ENCODE assay signal across 9 cellular contexts in the genomic region with DNA sequence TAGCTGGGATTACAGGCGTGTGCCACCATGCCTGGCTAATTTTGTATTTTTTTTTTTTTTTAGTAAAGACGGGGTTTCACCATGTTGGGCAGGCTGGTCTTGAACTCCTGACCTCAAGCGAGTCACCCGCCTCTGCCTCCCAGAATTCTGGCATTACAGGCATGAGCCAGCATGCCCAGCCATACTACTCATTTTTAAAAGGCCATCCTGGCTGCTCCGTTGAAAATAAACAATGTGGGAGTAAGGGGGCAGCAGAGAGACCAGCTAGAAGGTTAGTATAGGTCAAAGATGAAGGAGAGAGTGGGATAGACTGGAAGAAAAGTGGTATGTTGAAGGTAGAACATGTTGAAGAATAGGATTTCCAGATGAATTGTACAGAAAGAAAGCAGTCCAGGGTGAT. TPM values are rescaled to one million over a fixed set of nuclear protein-coding genes. Genes with fewer than 3 reads are reported as not detected.
A peak's percentile ranks its signal among the peaks of the same experiment; 100 is the strongest.
DNase-seq lines count a peak whose midpoint lies in the region; ATAC-seq, FAIRE-seq and TF ChIP-seq lines count a peak whose summit lies in the region.
"Had no signal": no experiment of that assay in that cellular context is flagged by ENCODE, and none has a peak within 500 bp of the region (broad histone marks: within the 10 kb centered on the region; RNA-seq: fewer than 3 reads in every experiment).

No MANE protein-coding gene starts in this region.

- CTCF ChIA-PET in H1 (lab: Charles Lee; ENCODE audit: partially characterized antibody) = interaction anchor here (0.7 to 2.5 kb wide), 14 partner anchors 9 to 501 kb away, joined by 3 to 19 read pairs (median 4); no protein-coding TSS in a partner anchor

- H2BK20ac ChIP-seq in H1 (ENCODE audit: low read length) = no peak overlapping the region

- no peak for TF ChIP-seq POLR2A in H1 (IDR thresholded peaks at IDR 0.05; ENCODE audit: control extremely low read depth in 1 of 2, low read depth in 2 of 2, low read length in 2 of 2)

- no peak overlapping the region for H3K18ac ChIP-seq in H1 (ENCODE audit: extremely low read depth, low read length)

- no peak overlapping the region for H3K4me2 ChIP-seq in H1 (ENCODE audit: insufficient read depth in 1 of 2, low read depth in 2 of 2, low read length in 2 of 2)

- H3K27me3 Mint-ChIP-seq in progenitor cell of endocrine pancreas = no peaks in the 10 kb centered on the region
- no peaks in the 10 kb centered on the region for H3K27me3 Mint-ChIP-seq in activated T-cell treated with anti-CD3 and anti-CD28 coated beads, Interleukin-2, amount 50 U/mL, for 24 hours
- H3K27me3 Mint-ChIP-seq: dendritic cell treated with granulocyte-macrophage colony-stimulating factor and Interleukin-4, amounts not matched to agents 40 ng/mL and 50 ng/mL, for 4 days had no signal

- no peak overlapping the region for H3K23ac ChIP-seq in H1 (ENCODE audit: insufficient read length)

- no peaks in the 10 kb centered on the region for H3K36me3 Mint-ChIP-seq in progenitor cell of endocrine pancreas (ENCODE audit: insufficient read depth)
- no peaks in the 10 kb centered on the region for H3K36me3 Mint-ChIP-seq in activated T-cell treated with anti-CD3 and anti-CD28 coated beads, Interleukin-2, amount 50 U/mL, for 24 hours (ENCODE audit: low read depth)

- 71% methylated on average over 3 of the region's 5 CpGs; no CpG with 5 or more reads in 1 of the 2 experiments for WGBS in H1 (ENCODE audit: extremely low coverage in 1 of 2, insufficient coverage in 1 of 2, insufficient read length in 1 of 2, insufficient replicate concordance in 2 of 2, low coverage in 1 of 2, low lambda C conversion rate in 2 of 2, missing lambda C conversion rate in 1 of 2), 2 experiments

- no peak overlapping the region for H4K5ac ChIP-seq in H1 (ENCODE audit: insufficient read length, low read depth, low read length)

- H2BK5ac ChIP-seq in H1 (ENCODE audit: low read depth, low read length) = no peak overlapping the region

- no peak overlapping the region for H2AFZ ChIP-seq in H1 (ENCODE audit: low read length)

- no peak for TF ChIP-seq EP300 in H1 (IDR thresholded peaks at IDR 0.05; ENCODE audit: borderline replicate concordance in 1 of 2, low read depth in 2 of 2, low read length in 2 of 2)

- H4K20me1 ChIP-seq in H1 (replicated peaks in 1 of 2; ENCODE audit: control insufficient read depth in 1 of 2, insufficient read depth in 2 of 2, low read length in 2 of 2) = no peaks in the 10 kb centered on the region

- no peaks in the 10 kb centered on the region for H3K9me3 Mint-ChIP-seq in progenitor cell of endocrine pancreas (ENCODE audit: low read depth)
- no peaks in the 10 kb centered on the region for H3K9me3 Mint-ChIP-seq in activated T-cell treated with anti-CD3 and anti-CD28 coated beads, Interleukin-2, amount 50 U/mL, for 24 hours
- H3K9me3 Mint-ChIP-seq: dendritic cell treated with granulocyte-macrophage colony-stimulating factor and Interleukin-4, amounts not matched to agents 40 ng/mL and 50 ng/mL, for 4 days had no signal

- no peaks in the 10 kb centered on the region for H3K79me1 ChIP-seq in H1 (ENCODE audit: low read depth, low read length)

- TF ChIP-seq CTCF in H1 (IDR thresholded peaks at IDR 0.05; ENCODE audit: control extremely low read depth in 1 of 3, insufficient read depth in 1 of 3, low read depth in 1 of 3, low read length in 3 of 3) (peak in 2 of 3 experiments; percentile 47 to 71; a peak in 2 of 4 replicates), progenitor cell of endocrine pancreas (IDR thresholded peaks at IDR 0.05; ENCODE audit: unreplicated experiment) (peak; percentile 33)

- no peak overlapping the region for H2BK15ac ChIP-seq in H1 (ENCODE audit: low read length)

- no peaks in the 10 kb centered on the region for H3K79me2 ChIP-seq in H1 (ENCODE audit: control insufficient read depth in 1 of 2, insufficient read depth in 2 of 2, low read length in 2 of 2)

- peak; percentile 43 to 58; a peak in 3 of 4 replicates for TF ChIP-seq RAD21 in H1 (IDR thresholded peaks at IDR 0.05 in 1 of 2, conservative IDR thresholded peaks at IDR 0.05 in 1 of 2; ENCODE audit: low read depth in 2 of 2, low read length in 2 of 2)

- FAIRE-seq in H1 (lab: Jason Lieb, UNC) = peak; percentile 36

- H3K4me1 Mint-ChIP-seq in progenitor cell of endocrine pancreas (ENCODE audit: low read depth) = no peaks in the 10 kb centered on the region
- H3K4me1 Mint-ChIP-seq in activated T-cell treated with anti-CD3 and anti-CD28 coated beads, Interleukin-2, amount 50 U/mL, for 24 hours (ENCODE audit: low read depth) = no peaks in the 10 kb centered on the region

- no peaks in the 10 kb centered on the region for H3K4me1 ChIP-seq in H1 (replicated peaks in 1 of 4; ENCODE audit: control insufficient read depth in 3 of 4, insufficient read depth in 4 of 4, low read length in 3 of 4)

- H2BK120ac ChIP-seq in H1 (replicated peaks; ENCODE audit: low read depth, low read length) = no peak overlapping the region

- no peak overlapping the region for H3K4me3 Mint-ChIP-seq in progenitor cell of endocrine pancreas (ENCODE audit: low read depth)
- H3K4me3 Mint-ChIP-seq in activated T-cell treated with anti-CD3 and anti-CD28 coated beads, Interleukin-2, amount 50 U/mL, for 24 hours = no peak overlapping the region
- H3K4me3 Mint-ChIP-seq: dendritic cell treated with granulocyte-macrophage colony-stimulating factor and Interleukin-4, amounts not matched to agents 40 ng/mL and 50 ng/mL, for 4 days had no signal

- no peak overlapping the region for H3K9ac ChIP-seq in H1 (replicated peaks in 1 of 4; ENCODE audit: extremely low read depth in 1 of 4, low read depth in 3 of 4, low read length in 3 of 4)

- H4K8ac ChIP-seq in H1 (ENCODE audit: extremely low read depth, insufficient read depth, low read length) = no peak overlapping the region

- no peak overlapping the region for H3K27ac Mint-ChIP-seq in progenitor cell of endocrine pancreas
- H3K27ac Mint-ChIP-seq in activated T-cell treated with anti-CD3 and anti-CD28 coated beads, Interleukin-2, amount 50 U/mL, for 24 hours = no peak overlapping the region
- H3K27ac Mint-ChIP-seq: dendritic cell treated with granulocyte-macrophage colony-stimulating factor and Interleukin-4, amounts not matched to agents 40 ng/mL and 50 ng/mL, for 4 days had no signal

- no peak for ATAC-seq in HG03039 (IDR thresholded peaks at IDR 0.05; ENCODE audit: unreplicated experiment)

- no peak overlapping the region for H4K91ac ChIP-seq in H1 (replicated peaks; ENCODE audit: insufficient read length, low read length)

- no peak overlapping the region for H3K56ac ChIP-seq in H1 (replicated peaks; ENCODE audit: insufficient read length, low read depth, low read length)

- H3K23me2 ChIP-seq in H1 (ENCODE audit: low read depth, low read length) = no peaks in the 10 kb centered on the region; the same call in 1 of the 2 replicates

- H3K27me3 ChIP-seq in H1 (replicated peaks in 1 of 4; ENCODE audit: control insufficient read depth in 3 of 4, extremely low read depth in 1 of 4, insufficient read depth in 3 of 4, low read length in 3 of 4) = no peaks in the 10 kb centered on the region

- POLR2A ChIA-PET in H1 (lab: Charles Lee; ENCODE audit: partially characterized antibody) = interaction anchor here (1.5 to 1.6 kb wide), 2 partner anchors 89 to 101 kb away, joined by 3 to 4 read pairs; no protein-coding TSS in a partner anchor

- no peaks in the 10 kb centered on the region for H3K9me3 ChIP-seq in H1 (ENCODE audit: insufficient read depth in 2 of 2, low read depth in 1 of 2, low read length in 1 of 2)

- H3K4ac ChIP-seq in H1 (replicated peaks; ENCODE audit: insufficient read length, low read depth, low read length) = no peak overlapping the region

- H3K36me3 ChIP-seq in H1 (ENCODE audit: control insufficient read depth in 2 of 4, insufficient read depth in 4 of 4, low read length in 3 of 4) = no peaks in the 10 kb centered on the region

- no peak overlapping the region for H3K27ac ChIP-seq in H1 (ENCODE audit: low read depth, low read length)

- H2BK12ac ChIP-seq in H1 (ENCODE audit: low read depth, low read length) = no peak overlapping the region

- H2AK5ac ChIP-seq in H1 (ENCODE audit: low read depth, low read length) = no peak overlapping the region

- DNase-seq in NCI-H82 (lab: John Stamatoyannopoulos, UW) (peak; percentile 30), NCI-H82 treated with DMSO at 0.1 percent for 48 hours (lab: John Stamatoyannopoulos, UW; ENCODE audit: unreplicated experiment) (no peak), NCI-H460 (ENCODE audit: extremely low read depth, low read depth) (peak; percentile 13), H1 (ENCODE audit: low read depth in 1 of 2, low spot score in 2 of 2) (peak in 1 of 2 experiments; percentile 48), progenitor cell of endocrine pancreas (ENCODE audit: low spot score, unreplicated experiment) (no peak), epidermal melanocyte (ENCODE audit: insufficient read length, low spot score) (no peak)
- DNase-seq in activated T-cell treated with anti-CD3 and anti-CD28 coated beads, Interleukin-2, amount 50 U/mL, for 24 hours = no peak

- no peak overlapping the region for H3K14ac ChIP-seq in H1 (ENCODE audit: insufficient read length)

- H3K4me3 ChIP-seq in H1 (ENCODE audit: extremely low read depth in 1 of 4, insufficient read depth in 2 of 4, low read depth in 3 of 4, low read length in 4 of 4) = no peak overlapping the region

RNA-seq across cellular contexts. Expression of gene LIN7C, which starts 17.6 kb away (rescaled TPM):
- total RNA-seq in NCI-H460 (2014; rRNA removed; shearing (Covaris generic)) = 62.5 and 67.4 TPM in 2 replicates
- 24.6 and 33.0 TPM in 2 replicates for polyA plus RNA-seq in NCI-H460 (2014; cell fraction: nucleus; rRNA removed)
- 41.7 and 42.7 TPM in 2 replicates for total RNA-seq in H1 (2021; fragmentation: NEBNext Ultra II Directional; extraction: Animal tissue kit (Norgen Biotek cat#: 25700))
- polyA plus RNA-seq in H1 (2011; rRNA removed) = 8.3 and 10.5 TPM in 2 replicates
- polyA plus RNA-seq in H1 (2011; cell fraction: cytosol; rRNA removed) = 11.8 TPM
- 3.3 TPM for polyA plus RNA-seq in H1 (2011; cell fraction: nucleus; rRNA removed)
- polyA plus RNA-seq in H1 (2012, experiment 1 of 2) = 4.0 to 11.3 TPM (median 4.7 TPM) in 4 replicates
- 1.4 TPM for polyA plus RNA-seq in H1 (2012, experiment 2 of 2)
- 19.6 TPM for polyA plus RNA-seq in H1 (2013, experiment 1 of 2)
- polyA plus RNA-seq in H1 (2013, experiment 2 of 2) = 18.3 TPM
- 8.1 and 9.9 TPM in 2 replicates for polyA minus RNA-seq in H1 (2011; rRNA and poly(A)+ RNA removed)
- 10.2 TPM for polyA minus RNA-seq in H1 (2011; cell fraction: cytosol; rRNA and poly(A)+ RNA removed)
- 10.8 TPM for polyA minus RNA-seq in H1 (2011; cell fraction: nucleus; rRNA and poly(A)+ RNA removed)
- total RNA-seq in progenitor cell of endocrine pancreas = 36.5 and 38.2 TPM in 2 replicates

RNA-seq across cellular contexts. Expression of gene LGR4, which starts 51.6 kb away (rescaled TPM):
- 54.0 and 59.8 TPM in 2 replicates for total RNA-seq in NCI-H460 (2014; rRNA removed; shearing (Covaris generic))
- polyA plus RNA-seq in NCI-H460 (2014; cell fraction: nucleus; rRNA removed) = 48.6 and 53.0 TPM in 2 replicates
- 57.6 and 61.7 TPM in 2 replicates for total RNA-seq in H1 (2021; fragmentation: NEBNext Ultra II Directional; extraction: Animal tissue kit (Norgen Biotek cat#: 25700))
- polyA plus RNA-seq in H1 (2011; rRNA removed) = 21.9 and 26.6 TPM in 2 replicates
- 29.3 TPM for polyA plus RNA-seq in H1 (2011; cell fraction: cytosol; rRNA removed)
- polyA plus RNA-seq in H1 (2011; cell fraction: nucleus; rRNA removed) = 42.1 TPM
- polyA plus RNA-seq in H1 (2012, experiment 1 of 2) = 21.3 to 30.0 TPM (median 27.5 TPM) in 4 replicates
- polyA plus RNA-seq in H1 (2012, experiment 2 of 2) = 2.0 TPM
- 38.0 TPM for polyA plus RNA-seq in H1 (2013, experiment 1 of 2)
- 39.9 TPM for polyA plus RNA-seq in H1 (2013, experiment 2 of 2)
- 165 and 166 TPM in 2 replicates for polyA minus RNA-seq in H1 (2011; rRNA and poly(A)+ RNA removed)
- 77.4 TPM for polyA minus RNA-seq in H1 (2011; cell fraction: cytosol; rRNA and poly(A)+ RNA removed)
- 154 TPM for polyA minus RNA-seq in H1 (2011; cell fraction: nucleus; rRNA and poly(A)+ RNA removed)
- 138 and 154 TPM in 2 replicates for total RNA-seq in progenitor cell of endocrine pancreas

Comparison
In these comparisons a context has a peak if more than half of its experiments do, and no peak if none do; other contexts are left out.
1. DNase-seq: peak in NCI-H82 (single experiment) and NCI-H460 (single experiment); none in NCI-H82 treated with DMSO at 0.1 percent for 48 hours (single experiment), progenitor cell of endocrine pancreas (single experiment), epidermal melanocyte (single experiment) and activated T-cell treated with anti-CD3 and anti-CD28 coated beads, Interleukin-2, amount 50 U/mL, for 24 hours (single experiment).